Comparison of ENCODE assay signal across 8 cellular contexts in the genomic region with DNA sequence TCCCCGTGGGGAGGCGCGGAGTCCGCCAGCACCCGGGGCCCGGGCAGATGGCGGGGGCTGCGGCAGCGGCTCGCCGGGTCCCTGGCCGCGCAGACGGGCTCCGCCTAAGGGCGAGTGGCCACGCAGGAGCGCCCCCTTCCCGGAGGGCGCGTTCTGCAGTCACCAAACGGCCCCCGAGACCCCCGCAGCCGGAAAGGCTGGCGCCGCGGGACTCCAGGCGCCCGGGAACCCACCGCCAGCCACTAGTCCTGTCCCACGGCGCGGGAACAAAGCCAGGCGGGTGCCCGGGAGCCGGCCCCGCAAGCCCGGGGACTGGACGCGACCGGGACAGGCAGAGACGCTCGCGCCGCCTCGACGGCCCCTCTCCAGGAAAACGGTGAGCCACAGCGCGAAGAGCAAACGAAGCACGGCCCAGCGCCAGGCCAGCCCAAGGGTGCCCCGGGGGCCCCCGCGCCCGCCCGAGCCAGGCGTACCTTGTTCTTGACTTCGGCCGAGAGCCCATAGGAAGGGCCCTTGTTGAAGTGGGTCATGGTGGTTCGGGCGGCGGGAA. TPM values are rescaled to one million over a fixed set of nuclear protein-coding genes. Genes with fewer than 3 reads are reported as not detected.
DNase-seq lines count a peak whose midpoint lies in the region; ATAC-seq, FAIRE-seq and TF ChIP-seq lines count a peak whose summit lies in the region.

No MANE protein-coding gene starts in this region.

- H3K36me3 Mint-ChIP-seq in T-helper 17 cell (ENCODE audit: low read depth), result peaks cover 3% of the 10 kb centered on the region
- no peaks in the 10 kb centered on the region for H3K36me3 Mint-ChIP-seq in memory B cell

- H3K23me2 ChIP-seq in H1 (ENCODE audit: low read depth, low read length), result peaks cover 7% of the 10 kb centered on the region

- H3K23ac ChIP-seq in H1 (ENCODE audit: insufficient read length), result no peak overlapping the region

- H3K9me3 ChIP-seq in T-helper 17 cell (ENCODE audit: control insufficient read depth, low read length, poor library complexity, severe bottlenecking) (no peaks in the 10 kb centered on the region), H1 (ENCODE audit: insufficient read depth in 2 of 2, low read depth in 1 of 2, low read length in 1 of 2) (no peaks in the 10 kb centered on the region)

- H2BK5ac ChIP-seq in H1 (ENCODE audit: low read depth, low read length), result peak overlapping the region; percentile 96

- TF ChIP-seq RAD21 in H1 (IDR thresholded peaks at IDR 0.05 in 1 of 2, conservative IDR thresholded peaks at IDR 0.05 in 1 of 2; ENCODE audit: low read depth in 2 of 2, low read length in 2 of 2), result peak in 1 of 2 experiments; percentile 45; a peak in 2 of 4 replicates

- DNase-seq in D341Med (ENCODE audit: low spot score), result peak; percentile 83
- peak; percentile 17 for DNase-seq in GM19238 (ENCODE audit: insufficient read length, low spot score)
- DNase-seq in T-helper 17 cell, result peak in 1 of 3 donors; percentile 5
- peak in 1 of 2 experiments; percentile 79 for DNase-seq in H1 (ENCODE audit: low read depth in 1 of 2, low spot score in 2 of 2)
- DNase-seq in memory B cell (ENCODE audit: low spot score in 2 of 2), result peak; percentile 13 to 47
- DNase-seq in HPDE6-E6E7 (ENCODE audit: extremely low spot score), result no peak

- no peaks in the 10 kb centered on the region for H3K27me3 ChIP-seq in H1 (replicated peaks in 1 of 4; ENCODE audit: control insufficient read depth in 3 of 4, extremely low read depth in 1 of 4, insufficient read depth in 3 of 4, low read length in 3 of 4)

- H3K4me1 Mint-ChIP-seq in T-helper 17 cell, result peaks cover 16% of the 10 kb centered on the region
- peaks cover 21% of the 10 kb centered on the region for H3K4me1 Mint-ChIP-seq in memory B cell

- H2AK5ac ChIP-seq in H1 (ENCODE audit: low read depth, low read length), result no peak overlapping the region

- peaks cover 33 to 76% of the 10 kb centered on the region in 2 experiments for H3K79me2 ChIP-seq in H1 (ENCODE audit: control insufficient read depth in 1 of 2, insufficient read depth in 2 of 2, low read length in 2 of 2)

- 1% methylated on average over 39 of the region's 65 CpGs; no CpG with 5 or more reads in 1 of the 2 experiments for WGBS in H1 (ENCODE audit: extremely low coverage in 1 of 2, insufficient coverage in 1 of 2, insufficient read length in 1 of 2, insufficient replicate concordance in 2 of 2, low coverage in 1 of 2, low lambda C conversion rate in 2 of 2, missing lambda C conversion rate in 1 of 2), 2 experiments

- H3K9ac ChIP-seq in H1 (replicated peaks in 1 of 4; ENCODE audit: extremely low read depth in 1 of 4, low read depth in 3 of 4, low read length in 3 of 4), result peak overlapping the region; percentile 95 to 97 (median 97)

- no peak overlapping the region; the same call in 1 of the 2 replicates for H2BK15ac ChIP-seq in H1 (ENCODE audit: low read length)

- peak overlapping the region; percentile 62 for H4K91ac ChIP-seq in H1 (replicated peaks; ENCODE audit: insufficient read length, low read length)

- peak overlapping the region; percentile 92 for H3K18ac ChIP-seq in H1 (ENCODE audit: extremely low read depth, low read length)

- peak; percentile 33 to 62 (median 52) for TF ChIP-seq CTCF in H1 (IDR thresholded peaks at IDR 0.05; ENCODE audit: control extremely low read depth in 1 of 3, insufficient read depth in 1 of 3, low read depth in 1 of 3, low read length in 3 of 3)

- no peak for FAIRE-seq in H1 (lab: Jason Lieb, UNC)

- POLR2A ChIA-PET in H1 (lab: Charles Lee; ENCODE audit: partially characterized antibody), result interaction anchor here (0.7 to 4.8 kb wide), 15 partner anchors 10 to 147 kb away, joined by 3 to 29 read pairs (median 4); partner anchors contain the start of gene ALG14

- peaks cover 0 to 12% (median 0%) of the 10 kb centered on the region in 4 experiments; a peak in 1 of 8 replicates for H3K36me3 ChIP-seq in H1 (ENCODE audit: control insufficient read depth in 2 of 4, insufficient read depth in 4 of 4, low read length in 3 of 4)

- H2BK120ac ChIP-seq in H1 (replicated peaks; ENCODE audit: low read depth, low read length), result no peak overlapping the region

- CTCF ChIA-PET in H1 (lab: Charles Lee; ENCODE audit: partially characterized antibody), result interaction anchor here (1.5 kb wide), 1 partner anchor 114 kb away, joined by 3 read pairs; no protein-coding TSS in a partner anchor

- H3K4me3 ChIP-seq in H1 (ENCODE audit: extremely low read depth in 1 of 4, insufficient read depth in 2 of 4, low read depth in 3 of 4, low read length in 4 of 4), result peak overlapping the region; percentile 90 to 98 (median 97)

- peak overlapping the region; percentile 61 for H3K4ac ChIP-seq in H1 (replicated peaks; ENCODE audit: insufficient read length, low read depth, low read length)

- H3K4me3 Mint-ChIP-seq in T-helper 17 cell, result peak overlapping the region; percentile 86
- H3K4me3 Mint-ChIP-seq in memory B cell, result peak overlapping the region; percentile 90

- H2AFZ ChIP-seq in H1 (ENCODE audit: low read length), result no peak overlapping the region

- no peak for TF ChIP-seq EP300 in H1 (IDR thresholded peaks at IDR 0.05; ENCODE audit: borderline replicate concordance in 1 of 2, low read depth in 2 of 2, low read length in 2 of 2)

- H3K27ac ChIP-seq in H1 (ENCODE audit: low read depth, low read length) (peak overlapping the region; percentile 94), temporal lobe (ENCODE audit: low read depth, low read length) (peak overlapping the region; percentile 93)

- TF ChIP-seq POLR2A in H1 (IDR thresholded peaks at IDR 0.05; ENCODE audit: control extremely low read depth in 1 of 2, low read depth in 2 of 2, low read length in 2 of 2), result no peak

- H4K20me1 ChIP-seq in H1 (replicated peaks in 1 of 2; ENCODE audit: control insufficient read depth in 1 of 2, insufficient read depth in 2 of 2, low read length in 2 of 2), result peaks cover 22 to 28% of the 10 kb centered on the region in 2 experiments

- H3K27ac Mint-ChIP-seq in T-helper 17 cell (no peak overlapping the region), memory B cell (no peak overlapping the region)

- no peaks in the 10 kb centered on the region for H3K9me3 Mint-ChIP-seq in memory B cell

- H4K8ac ChIP-seq in H1 (ENCODE audit: extremely low read depth, insufficient read depth, low read length), result peak overlapping the region; percentile 98

- no peak overlapping the region; the same call in 1 of the 2 replicates for H2BK12ac ChIP-seq in H1 (ENCODE audit: low read depth, low read length)

- no peak overlapping the region for H2BK20ac ChIP-seq in H1 (ENCODE audit: low read length)

- H3K27me3 Mint-ChIP-seq in T-helper 17 cell (peaks cover 56% of the 10 kb centered on the region), memory B cell (peaks cover 22% of the 10 kb centered on the region)

- peak; percentile 17 for ATAC-seq in HG03342 (IDR thresholded peaks at IDR 0.05; ENCODE audit: unreplicated experiment)
- ATAC-seq in T-helper 17 cell, result peak; percentile 19
- ATAC-seq in memory B cell (ENCODE audit: low read depth), result peak; percentile 6

- H3K4me2 ChIP-seq in H1 (ENCODE audit: insufficient read depth in 1 of 2, low read depth in 2 of 2, low read length in 2 of 2), result peak overlapping the region; percentile 76

- H3K79me1 ChIP-seq in H1 (ENCODE audit: low read depth, low read length), result peaks cover 8% of the 10 kb centered on the region

- H4K5ac ChIP-seq in H1 (ENCODE audit: insufficient read length, low read depth, low read length), result peak overlapping the region; percentile 81

- peak overlapping the region; percentile 80 for H3K56ac ChIP-seq in H1 (replicated peaks; ENCODE audit: insufficient read length, low read depth, low read length)

- peaks cover 4 to 20% (median 14%) of the 10 kb centered on the region in 4 experiments; a peak in 6 of 7 replicates for H3K4me1 ChIP-seq in H1 (replicated peaks in 1 of 4; ENCODE audit: control insufficient read depth in 3 of 4, insufficient read depth in 4 of 4, low read length in 3 of 4)

- peak overlapping the region; percentile 35 for H3K14ac ChIP-seq in H1 (ENCODE audit: insufficient read length)

RNA-seq across cellular contexts. Expression of gene CNN3, which starts 0.5 kb away (rescaled TPM):
- total RNA-seq in T-helper 17 cell, result 1 to 10 TPM in 1 of 2 donors, under 1 TPM in 1; 0.76 to 1.7 TPM
- total RNA-seq in H1 (2021; fragmentation: NEBNext Ultra II Directional; extraction: Animal tissue kit (Norgen Biotek cat#: 25700)), result 262 and 266 TPM in 2 replicates
- 85.2 and 134 TPM in 2 replicates for polyA plus RNA-seq in H1 (2011; rRNA removed)
- 137 TPM for polyA plus RNA-seq in H1 (2011; cell fraction: cytosol; rRNA removed)
- polyA plus RNA-seq in H1 (2011; cell fraction: nucleus; rRNA removed), result 71.1 TPM
- 197 to 274 TPM (median 227 TPM) in 4 replicates for polyA plus RNA-seq in H1 (2012, experiment 1 of 2)
- polyA plus RNA-seq in H1 (2012, experiment 2 of 2), result 28.2 TPM
- 118 TPM for polyA plus RNA-seq in H1 (2013, experiment 1 of 2)
- polyA plus RNA-seq in H1 (2013, experiment 2 of 2), result 124 TPM
- polyA minus RNA-seq in H1 (2011; rRNA and poly(A)+ RNA removed), result 179 and 244 TPM in 2 replicates
- 141 TPM for polyA minus RNA-seq in H1 (2011; cell fraction: cytosol; rRNA and poly(A)+ RNA removed)
- 140 TPM for polyA minus RNA-seq in H1 (2011; cell fraction: nucleus; rRNA and poly(A)+ RNA removed)
- total RNA-seq in temporal lobe, result 123 TPM

Comparison
In these comparisons a context has a peak if more than half of its experiments do, and no peak if none do; other contexts are left out.
1. RNA of gene CNN3, which starts 0.5 kb away (total RNA-seq): 262 to 266 TPM in H1 and 123 TPM in temporal lobe (single experiment); 0.76 to 1.7 TPM in T-helper 17 cell; every median in the first group is over 10 times any median in the second.
2. Peak in every context shown above with its lines, with median percentiles within 50 percentile points of each other: ATAC-seq.